In genomic region chr20:10521068-10521834, GRCh38 we compare ENCODE assay signal across 10 cellular contexts.
A peak's percentile ranks its signal among the peaks of the same experiment; 100 is the strongest.
DNase-seq lines count a peak whose midpoint lies in the region; ATAC-seq, FAIRE-seq and TF ChIP-seq lines count a peak whose summit lies in the region.
"Had no signal": no experiment of that assay in that cellular context is flagged by ENCODE, and none has a peak within 500 bp of the region (broad histone marks: within the 10 kb centered on the region; RNA-seq: fewer than 3 reads in every experiment).

No MANE protein-coding gene starts in this region.

- TF ChIP-seq CTCF in fibroblast of lung (conservative IDR thresholded peaks at IDR 0.05 in 1 of 2, IDR thresholded peaks at IDR 0.05 in 1 of 2; ENCODE audit: low read depth in 1 of 2, low read length in 2 of 2) (no peak), spleen (IDR thresholded peaks at IDR 0.05 in 8 of 11, conservative IDR thresholded peaks at IDR 0.05 in 3 of 11) (no peak)

- H3K36me3 Mint-ChIP-seq in activated naive CD8-positive, alpha-beta T cell treated with anti-CD3 and anti-CD28 coated beads, Interleukin-2, amount 50 U/mL, for 24 hours (ENCODE audit: low read depth): peaks cover 12% of the 10 kb centered on the region
- H3K36me3 Mint-ChIP-seq in activated naive CD8-positive, alpha-beta T cell treated with anti-CD3 and anti-CD28 coated beads for 36 hours: peaks cover 16% of the 10 kb centered on the region

- H3K9ac ChIP-seq in fibroblast of lung (ENCODE audit: insufficient read depth, low read length): no peak overlapping the region

- H3K9me3 ChIP-seq in SJCRH30 (replicated peaks) (no peaks in the 10 kb centered on the region), fibroblast of lung (ENCODE audit: control insufficient read depth, insufficient read depth, low read depth, low read length) (no peaks in the 10 kb centered on the region), spleen (no peaks in the 10 kb centered on the region)
- H3K9me3 ChIP-seq: testis had no signal

- no peaks in the 10 kb centered on the region for H3K27me3 Mint-ChIP-seq in activated naive CD8-positive, alpha-beta T cell treated with anti-CD3 and anti-CD28 coated beads, Interleukin-2, amount 50 U/mL, for 24 hours
- no peaks in the 10 kb centered on the region for H3K27me3 Mint-ChIP-seq in activated naive CD8-positive, alpha-beta T cell treated with anti-CD3 and anti-CD28 coated beads for 36 hours
- H3K27me3 Mint-ChIP-seq: naive thymus-derived CD8-positive, alpha-beta T cell had no signal

- H3K27ac ChIP-seq in SJCRH30 (peak overlapping the region; percentile 44), fibroblast of lung (ENCODE audit: insufficient read depth, low read length) (peak overlapping the region; percentile 9), spleen (no peak overlapping the region)
- H3K27ac ChIP-seq: testis had no signal

- no peak for FAIRE-seq in urothelium cell line (lab: Jason Lieb, UNC)

- no peak for TF ChIP-seq POLR2A in spleen (IDR thresholded peaks at IDR 0.05)

- ATAC-seq in activated naive CD8-positive, alpha-beta T cell treated with anti-CD3 and anti-CD28 coated beads, Interleukin-2, amount 50 U/mL, for 24 hours: peak; percentile 51
- ATAC-seq in GM18502 (IDR thresholded peaks at IDR 0.05; ENCODE audit: poor library complexity, unreplicated experiment): no peak
- ATAC-seq: naive thymus-derived CD8-positive, alpha-beta T cell had no signal

- intact Hi-C loops in spleen (cut with DNase I; ENCODE audit: low total_unique reads): no loop called here

- WGBS in spleen, 5 donors: 70 to 73% (median 72%) methylated on average over 5 of the region's 5 CpGs

- H2AFZ ChIP-seq in fibroblast of lung (ENCODE audit: low read length): no peak overlapping the region

- H3K4me1 ChIP-seq in SJCRH30 (peaks cover 47% of the 10 kb centered on the region), fibroblast of lung (ENCODE audit: control insufficient read depth, extremely low read depth, insufficient read depth, low read length) (peaks cover 6% of the 10 kb centered on the region), spleen (peaks cover 0 to 15% (median 8%) of the 10 kb centered on the region in 6 donors)
- H3K4me1 ChIP-seq: testis had no signal

- no peaks in the 10 kb centered on the region for H3K27me3 ChIP-seq in SJCRH30
- no peaks in the 10 kb centered on the region for H3K27me3 ChIP-seq in fibroblast of lung (ENCODE audit: control insufficient read depth, insufficient read depth, low read length)
- no peaks in the 10 kb centered on the region for H3K27me3 ChIP-seq in spleen (replicated peaks in 1 of 7)
- H3K27me3 ChIP-seq: testis had no signal

- H3K79me2 ChIP-seq in fibroblast of lung (ENCODE audit: control insufficient read depth, insufficient read depth, low read length): no peaks in the 10 kb centered on the region

- H3K9me3 Mint-ChIP-seq in activated naive CD8-positive, alpha-beta T cell treated with anti-CD3 and anti-CD28 coated beads, Interleukin-2, amount 50 U/mL, for 24 hours: no peaks in the 10 kb centered on the region
- no peaks in the 10 kb centered on the region for H3K9me3 Mint-ChIP-seq in activated naive CD8-positive, alpha-beta T cell treated with anti-CD3 and anti-CD28 coated beads for 36 hours
- H3K9me3 Mint-ChIP-seq: naive thymus-derived CD8-positive, alpha-beta T cell had no signal

- no peaks in the 10 kb centered on the region for H4K20me1 ChIP-seq in fibroblast of lung (ENCODE audit: control insufficient read depth, extremely low read depth, insufficient read depth, low read length)

- no peak overlapping the region for H3K4me2 ChIP-seq in fibroblast of lung (ENCODE audit: extremely low read depth, insufficient read depth, low read length)

- H3K4me3 ChIP-seq in SJCRH30: no peak overlapping the region
- H3K4me3 ChIP-seq in fibroblast of lung (replicated peaks in 1 of 4; ENCODE audit: control extremely low read depth in 1 of 4, insufficient read depth in 1 of 4, low read depth in 3 of 4, low read length in 4 of 4): no peak overlapping the region
- no peak overlapping the region for H3K4me3 ChIP-seq in spleen
- H3K4me3 ChIP-seq: testis had no signal

- no peak overlapping the region for H3K27ac Mint-ChIP-seq in activated naive CD8-positive, alpha-beta T cell treated with anti-CD3 and anti-CD28 coated beads, Interleukin-2, amount 50 U/mL, for 24 hours
- H3K27ac Mint-ChIP-seq in activated naive CD8-positive, alpha-beta T cell treated with anti-CD3 and anti-CD28 coated beads for 36 hours: no peak overlapping the region

- H3K4me3 Mint-ChIP-seq in activated naive CD8-positive, alpha-beta T cell treated with anti-CD3 and anti-CD28 coated beads, Interleukin-2, amount 50 U/mL, for 24 hours: no peak overlapping the region
- no peak overlapping the region for H3K4me3 Mint-ChIP-seq in activated naive CD8-positive, alpha-beta T cell treated with anti-CD3 and anti-CD28 coated beads for 36 hours
- H3K4me3 Mint-ChIP-seq: naive thymus-derived CD8-positive, alpha-beta T cell had no signal

- H3K36me3 ChIP-seq in SJCRH30: no peaks in the 10 kb centered on the region
- no peaks in the 10 kb centered on the region for H3K36me3 ChIP-seq in fibroblast of lung (ENCODE audit: control insufficient read depth, insufficient read depth, low read length)
- H3K36me3 ChIP-seq in spleen: peaks cover 0 to 6% (median 0%) of the 10 kb centered on the region in 6 donors

- no peak for DNase-seq in activated naive CD8-positive, alpha-beta T cell treated with anti-CD3 and anti-CD28 coated beads, Interleukin-2, amount 50 U/mL, for 24 hours
- DNase-seq in activated naive CD8-positive, alpha-beta T cell treated with anti-CD3 and anti-CD28 coated beads for 36 hours: no peak
- DNase-seq in SJCRH30 (peak; percentile 47 to 80), fibroblast of lung (ENCODE audit: low read depth in 2 of 2) (peak; percentile 76 to 89), urothelium cell line (ENCODE audit: low spot score) (peak; percentile 71), iPS-NIHi11 (ENCODE audit: low spot score) (no peak), spleen (no peak)
- DNase-seq: naive thymus-derived CD8-positive, alpha-beta T cell; testis had no signal

- H3K4me1 Mint-ChIP-seq in activated naive CD8-positive, alpha-beta T cell treated with anti-CD3 and anti-CD28 coated beads, Interleukin-2, amount 50 U/mL, for 24 hours: peaks cover 28% of the 10 kb centered on the region
- peaks cover 21% of the 10 kb centered on the region for H3K4me1 Mint-ChIP-seq in activated naive CD8-positive, alpha-beta T cell treated with anti-CD3 and anti-CD28 coated beads for 36 hours

Comparison
In these comparisons a context has a peak if more than half of its experiments do, and no peak if none do; other contexts are left out.
1. DNase-seq: peak in SJCRH30 (2 of 2), fibroblast of lung (2 of 2) and urothelium cell line (single experiment); none in activated naive CD8-positive, alpha-beta T cell treated with anti-CD3 and anti-CD28 coated beads, Interleukin-2, amount 50 U/mL, for 24 hours (single experiment), activated naive CD8-positive, alpha-beta T cell treated with anti-CD3 and anti-CD28 coated beads for 36 hours (single experiment), iPS-NIHi11 (single experiment) and spleen (single experiment).
2. H3K27ac ChIP-seq: peak in SJCRH30 (single experiment) and fibroblast of lung (single experiment); none in spleen (0 of 8).